ENCODE assay signal across 15 cellular contexts in genomic region chr16:30511509-30511908, GRCh38. TPM values are rescaled to one million over a fixed set of nuclear protein-coding genes. Genes with fewer than 3 reads are reported as not detected.
DNase-seq lines count a peak whose midpoint lies in the region; ATAC-seq and TF ChIP-seq lines count a peak whose summit lies in the region.
"Had no signal": no experiment of that assay in that cellular context is flagged by ENCODE, and none has a peak within 500 bp of the region (broad histone marks: within the 10 kb centered on the region; RNA-seq: fewer than 3 reads in every experiment).

No MANE protein-coding gene starts in this region.

- peaks cover 83% of the 10 kb centered on the region for H3K36me3 ChIP-seq in CD4-positive, CD25-positive, alpha-beta regulatory T cell (ENCODE audit: control insufficient read depth, insufficient read depth, low read length)
- H3K36me3 ChIP-seq in CD8-positive, alpha-beta T cell (ENCODE audit: insufficient read depth, low read length): peaks cover 80% of the 10 kb centered on the region
- H3K36me3 ChIP-seq in naive thymus-derived CD4-positive, alpha-beta T cell (ENCODE audit: control insufficient read depth in 2 of 3, insufficient read depth in 3 of 3, low read length in 3 of 3): peaks cover 39 to 91% (median 48%) of the 10 kb centered on the region in 3 experiments
- H3K36me3 ChIP-seq in gastrocnemius medialis: no peaks in the 10 kb centered on the region

- H3K4me1 ChIP-seq in CD4-positive, CD25-positive, alpha-beta regulatory T cell (ENCODE audit: control insufficient read depth, insufficient read depth, low read length, poor library complexity, severe bottlenecking): no peaks in the 10 kb centered on the region
- no peaks in the 10 kb centered on the region for H3K4me1 ChIP-seq in CD8-positive, alpha-beta T cell (ENCODE audit: insufficient read depth, low read length)
- H3K4me1 ChIP-seq in naive thymus-derived CD4-positive, alpha-beta T cell (ENCODE audit: control insufficient read depth in 2 of 2, insufficient read depth in 2 of 2, low read length in 2 of 2): no peaks in the 10 kb centered on the region
- H3K4me1 ChIP-seq in gastrocnemius medialis: no peaks in the 10 kb centered on the region

- CTCF ChIA-PET in CD8-positive, alpha-beta T cell (lab: Charles Lee): interaction anchor here (0.6 to 1.7 kb wide), 4 partner anchors 13 to 82 kb away, joined by 3 to 5 read pairs (median 4); partner anchors contain the start of gene DCTPP1
- CTCF ChIA-PET in naive thymus-derived CD4-positive, alpha-beta T cell (lab: Charles Lee): interaction anchor here (1.2 to 1.6 kb wide), 2 partner anchors 13 to 62 kb away, joined by 3 to 4 read pairs; no protein-coding TSS in a partner anchor

- POLR2A ChIA-PET in CD8-positive, alpha-beta T cell (lab: Charles Lee): interaction anchor here (0.9 to 2.3 kb wide), 3 partner anchors 12 to 13 kb away, joined by 3 to 7 read pairs (median 3); no protein-coding TSS in a partner anchor
- POLR2A ChIA-PET in naive thymus-derived CD4-positive, alpha-beta T cell (lab: Charles Lee): interaction anchor here (1.2 to 2.2 kb wide), 4 partner anchors 13 to 38 kb away, joined by 3 to 7 read pairs (median 6); partner anchors contain the start of gene ITGAL

- H3K27ac ChIP-seq in CD4-positive, CD25-positive, alpha-beta regulatory T cell (ENCODE audit: insufficient read depth, low read length, poor library complexity, severe bottlenecking): no peak overlapping the region
- no peak overlapping the region for H3K27ac ChIP-seq in CD8-positive, alpha-beta T cell (ENCODE audit: low read depth, low read length)
- no peak overlapping the region for H3K27ac ChIP-seq in naive thymus-derived CD4-positive, alpha-beta T cell (ENCODE audit: low read depth, low read length)
- no peak overlapping the region for H3K27ac ChIP-seq in gastrocnemius medialis

- H3K27ac Mint-ChIP-seq in CD4-positive, CD25-positive, alpha-beta regulatory T cell: peak overlapping the region; percentile 0 to 85 (median 60)
- peak overlapping the region; percentile 45 for H3K27ac Mint-ChIP-seq in CD8-positive, alpha-beta T cell
- H3K27ac Mint-ChIP-seq in activated T-helper 1 cell treated with anti-CD3 and anti-CD28 coated beads, Interleukin-12 subunit alpha, Interleukin-12 subunit beta, Interleukin-2, Interleukin-4 antibody, amounts not matched to agents 30 ng/mL and 10 ng/mL and 1 ng/mL, durations not matched to agents 14 hours and 24 hours and 36 hours: peak overlapping the region; percentile 9
- H3K27ac Mint-ChIP-seq in naive thymus-derived CD4-positive, alpha-beta T cell: peak overlapping the region in 8 of 9 donors; percentile 3 to 86 (median 50)
- H3K27ac Mint-ChIP-seq: GM23338 had no signal

- H3K4me1 Mint-ChIP-seq in CD4-positive, CD25-positive, alpha-beta regulatory T cell: peaks cover 0 to 4% (median 1%) of the 10 kb centered on the region in 4 donors
- peaks cover 8% of the 10 kb centered on the region for H3K4me1 Mint-ChIP-seq in CD8-positive, alpha-beta T cell (ENCODE audit: low read depth)
- H3K4me1 Mint-ChIP-seq in activated T-helper 1 cell treated with anti-CD3 and anti-CD28 coated beads, Interleukin-12 subunit alpha, Interleukin-12 subunit beta, Interleukin-2, Interleukin-4 antibody, amounts not matched to agents 30 ng/mL and 10 ng/mL and 1 ng/mL, durations not matched to agents 14 hours and 24 hours and 36 hours (ENCODE audit: low read depth): peaks cover 7% of the 10 kb centered on the region
- H3K4me1 Mint-ChIP-seq in naive thymus-derived CD4-positive, alpha-beta T cell: peaks cover 0 to 30% (median 10%) of the 10 kb centered on the region in 7 donors
- H3K4me1 Mint-ChIP-seq: GM23338 had no signal

- H3K9me3 Mint-ChIP-seq in CD4-positive, CD25-positive, alpha-beta regulatory T cell: peaks cover 0 to 1% (median 0%) of the 10 kb centered on the region in 7 donors
- no peaks in the 10 kb centered on the region for H3K9me3 Mint-ChIP-seq in CD8-positive, alpha-beta T cell
- no peaks in the 10 kb centered on the region for H3K9me3 Mint-ChIP-seq in activated T-helper 1 cell treated with anti-CD3 and anti-CD28 coated beads, Interleukin-12 subunit alpha, Interleukin-12 subunit beta, Interleukin-2, Interleukin-4 antibody, amounts not matched to agents 30 ng/mL and 10 ng/mL and 1 ng/mL, durations not matched to agents 14 hours and 24 hours and 36 hours
- no peaks in the 10 kb centered on the region for H3K9me3 Mint-ChIP-seq in naive thymus-derived CD4-positive, alpha-beta T cell
- H3K9me3 Mint-ChIP-seq: GM23338 had no signal

- no peak overlapping the region for H3K4me3 Mint-ChIP-seq in CD4-positive, CD25-positive, alpha-beta regulatory T cell
- no peak overlapping the region for H3K4me3 Mint-ChIP-seq in CD8-positive, alpha-beta T cell
- H3K4me3 Mint-ChIP-seq in activated T-helper 1 cell treated with anti-CD3 and anti-CD28 coated beads, Interleukin-12 subunit alpha, Interleukin-12 subunit beta, Interleukin-2, Interleukin-4 antibody, amounts not matched to agents 30 ng/mL and 10 ng/mL and 1 ng/mL, durations not matched to agents 14 hours and 24 hours and 36 hours: no peak overlapping the region
- no peak overlapping the region for H3K4me3 Mint-ChIP-seq in naive thymus-derived CD4-positive, alpha-beta T cell
- H3K4me3 Mint-ChIP-seq: GM23338 had no signal

- TF ChIP-seq POLR2A in gastrocnemius medialis (IDR thresholded peaks at IDR 0.05): no peak

- H3K27me3 ChIP-seq in CD4-positive, CD25-positive, alpha-beta regulatory T cell (ENCODE audit: control insufficient read depth, insufficient read depth, low read length): no peaks in the 10 kb centered on the region
- no peaks in the 10 kb centered on the region for H3K27me3 ChIP-seq in CD8-positive, alpha-beta T cell (ENCODE audit: insufficient read depth, low read length)
- no peaks in the 10 kb centered on the region for H3K27me3 ChIP-seq in naive thymus-derived CD4-positive, alpha-beta T cell (ENCODE audit: control insufficient read depth in 2 of 2, insufficient read depth in 2 of 2, low read length in 2 of 2)
- H3K27me3 ChIP-seq in gastrocnemius medialis: no peaks in the 10 kb centered on the region

- H3K36me3 Mint-ChIP-seq in CD4-positive, CD25-positive, alpha-beta regulatory T cell: peaks cover 46% of the 10 kb centered on the region
- peaks cover 79% of the 10 kb centered on the region for H3K36me3 Mint-ChIP-seq in CD8-positive, alpha-beta T cell
- H3K36me3 Mint-ChIP-seq in activated T-helper 1 cell treated with anti-CD3 and anti-CD28 coated beads, Interleukin-12 subunit alpha, Interleukin-12 subunit beta, Interleukin-2, Interleukin-4 antibody, amounts not matched to agents 30 ng/mL and 10 ng/mL and 1 ng/mL, durations not matched to agents 14 hours and 24 hours and 36 hours (ENCODE audit: low read depth): peaks cover 62% of the 10 kb centered on the region
- H3K36me3 Mint-ChIP-seq in naive thymus-derived CD4-positive, alpha-beta T cell: peaks cover 18 to 48% (median 34%) of the 10 kb centered on the region in 5 donors

- no peak for DNase-seq in CD4-positive, CD25-positive, alpha-beta regulatory T cell
- DNase-seq in CD8-positive, alpha-beta T cell: no peak
- DNase-seq in activated T-helper 1 cell treated with anti-CD3 and anti-CD28 coated beads, Interleukin-12 subunit alpha, Interleukin-12 subunit beta, Interleukin-2, Interleukin-4 antibody, amounts not matched to agents 30 ng/mL and 10 ng/mL and 1 ng/mL, durations not matched to agents 14 hours and 24 hours and 36 hours (ENCODE audit: low spot score): no peak
- DNase-seq in naive thymus-derived CD4-positive, alpha-beta T cell: no peak
- DNase-seq in gastrocnemius medialis (no peak), SHP77 treated with DMSO at 0.1 percent for 48 hours (lab: John Stamatoyannopoulos, UW) (no peak)
- DNase-seq: DND-41; NCI-H1417; NCI-H2029; NCI-H2171 treated with DMSO at 0.1 percent for 48 hours; NCI-H446 treated with DMSO at 0.1 percent for 48 hours; NK-92 treated with Interleukin-12 subunit alpha and Interleukin-12 subunit beta, amount 100 ng/mL, for 24 hours had no signal

- no peaks in the 10 kb centered on the region for H3K9me3 ChIP-seq in CD4-positive, CD25-positive, alpha-beta regulatory T cell (ENCODE audit: control insufficient read depth in 2 of 2, low read length in 2 of 2)
- H3K9me3 ChIP-seq in CD8-positive, alpha-beta T cell (ENCODE audit: low read length): no peaks in the 10 kb centered on the region
- no peaks in the 10 kb centered on the region for H3K9me3 ChIP-seq in naive thymus-derived CD4-positive, alpha-beta T cell (ENCODE audit: control insufficient read depth in 2 of 3, low read length in 3 of 3)
- no peaks in the 10 kb centered on the region for H3K9me3 ChIP-seq in gastrocnemius medialis

- H3K27me3 Mint-ChIP-seq in CD4-positive, CD25-positive, alpha-beta regulatory T cell: no peaks in the 10 kb centered on the region
- H3K27me3 Mint-ChIP-seq in CD8-positive, alpha-beta T cell (ENCODE audit: low read depth): no peaks in the 10 kb centered on the region
- no peaks in the 10 kb centered on the region for H3K27me3 Mint-ChIP-seq in activated T-helper 1 cell treated with anti-CD3 and anti-CD28 coated beads, Interleukin-12 subunit alpha, Interleukin-12 subunit beta, Interleukin-2, Interleukin-4 antibody, amounts not matched to agents 30 ng/mL and 10 ng/mL and 1 ng/mL, durations not matched to agents 14 hours and 24 hours and 36 hours (ENCODE audit: insufficient read depth)
- no peaks in the 10 kb centered on the region for H3K27me3 Mint-ChIP-seq in naive thymus-derived CD4-positive, alpha-beta T cell

- no peak for TF ChIP-seq CTCF in CD8-positive, alpha-beta T cell (IDR thresholded peaks at IDR 0.05)
- TF ChIP-seq CTCF in gastrocnemius medialis (IDR thresholded peaks at IDR 0.05 in 4 of 5, conservative IDR thresholded peaks at IDR 0.05 in 1 of 5): no peak

- no peak overlapping the region for H3K4me3 ChIP-seq in CD4-positive, CD25-positive, alpha-beta regulatory T cell (ENCODE audit: low read depth, low read length)
- H3K4me3 ChIP-seq in CD8-positive, alpha-beta T cell (ENCODE audit: low read depth, low read length): no peak overlapping the region
- H3K4me3 ChIP-seq in naive thymus-derived CD4-positive, alpha-beta T cell (ENCODE audit: low read length): no peak overlapping the region
- no peak overlapping the region for H3K4me3 ChIP-seq in gastrocnemius medialis
- H3K4me3 ChIP-seq: GM23338 had no signal

- no peak for ATAC-seq in CD4-positive, CD25-positive, alpha-beta regulatory T cell (ENCODE audit: low read depth in 2 of 2)
- no peak for ATAC-seq in CD8-positive, alpha-beta T cell
- ATAC-seq in naive thymus-derived CD4-positive, alpha-beta T cell: no peak
- no peak for ATAC-seq in gastrocnemius medialis
- no peak for ATAC-seq in GM19463 (IDR thresholded peaks at IDR 0.05; ENCODE audit: unreplicated experiment)
- ATAC-seq: GM23338 had no signal

- intact Hi-C loops in CD8-positive, alpha-beta T cell (cut with DNase I, micrococcal nuclease): no loop called here
- intact Hi-C loops in activated T-helper 1 cell treated with anti-CD3 and anti-CD28 coated beads, Interleukin-12 subunit alpha, Interleukin-12 subunit beta, Interleukin-2, Interleukin-4 antibody, amounts not matched to agents 30 ng/mL and 10 ng/mL and 1 ng/mL, durations not matched to agents 14 hours and 24 hours and 36 hours (cut with micrococcal nuclease): loop anchor here (5.0 kb wide), 1 partner anchor 34 kb away; no protein-coding TSS in a partner anchor
- intact Hi-C loops in naive thymus-derived CD4-positive, alpha-beta T cell (cut with micrococcal nuclease): no loop called here
- intact Hi-C loops in gastrocnemius medialis (cut with DNase I; ENCODE audit: low total_unique reads): no loop called here

- in situ Hi-C loops in gastrocnemius medialis (cut with MboI; ENCODE audit: low sequenced_read_pairs in 4 of 4): loop anchor here in 1 of 4 donors (10.0 kb wide), 1 partner anchor 47 kb away; no protein-coding TSS in a partner anchor

RNA-seq across cellular contexts. Expression of gene ZNF768, which starts 14.9 kb away (rescaled TPM):
- total RNA-seq in CD4-positive, CD25-positive, alpha-beta regulatory T cell: 4.0 TPM
- 1 to 10 TPM in 1 of 4 donors, under 1 TPM in 3; 0.40 to 1.2 (median 0.66) TPM for polyA plus RNA-seq in CD4-positive, CD25-positive, alpha-beta regulatory T cell
- 1 to 10 TPM; 2.6 to 2.8 TPM for total RNA-seq in CD8-positive, alpha-beta T cell
- total RNA-seq in activated T-helper 1 cell treated with anti-CD3 and anti-CD28 coated beads, Interleukin-12 subunit alpha, Interleukin-12 subunit beta, Interleukin-2, Interleukin-4 antibody, amounts not matched to agents 30 ng/mL and 10 ng/mL and 1 ng/mL, durations not matched to agents 14 hours and 24 hours and 36 hours: 13.7 and 14.6 TPM in 2 replicates
- 1 to 10 TPM; 6.0 to 8.5 (median 7.3) TPM for total RNA-seq in naive thymus-derived CD4-positive, alpha-beta T cell
- polyA plus RNA-seq in naive thymus-derived CD4-positive, alpha-beta T cell: 1 to 10 TPM; 1.6 to 2.4 TPM
- 100 to 1,000 TPM in 1 of 4 donors, 10 to 100 TPM in 3; 39.8 to 118 (median 69.8) TPM for total RNA-seq in gastrocnemius medialis

RNA-seq across cellular contexts. Expression of gene ZNF747, which starts 23.1 kb away (rescaled TPM):
- 5.0 TPM for total RNA-seq in CD4-positive, CD25-positive, alpha-beta regulatory T cell
- polyA plus RNA-seq in CD4-positive, CD25-positive, alpha-beta regulatory T cell: 1 to 10 TPM; 6.4 to 9.4 (median 8.6) TPM
- 1 to 10 TPM; 6.2 to 6.3 TPM for total RNA-seq in CD8-positive, alpha-beta T cell
- 13.8 and 15.8 TPM in 2 replicates for total RNA-seq in activated T-helper 1 cell treated with anti-CD3 and anti-CD28 coated beads, Interleukin-12 subunit alpha, Interleukin-12 subunit beta, Interleukin-2, Interleukin-4 antibody, amounts not matched to agents 30 ng/mL and 10 ng/mL and 1 ng/mL, durations not matched to agents 14 hours and 24 hours and 36 hours
- 10 to 100 TPM in 4 of 5 experiments, 1 to 10 TPM in 1; 9.1 to 17.4 (median 13.8) TPM for total RNA-seq in naive thymus-derived CD4-positive, alpha-beta T cell
- 10 to 100 TPM in 1 of 2 donors, 1 to 10 TPM in 1; 8.9 to 11.7 TPM for polyA plus RNA-seq in naive thymus-derived CD4-positive, alpha-beta T cell
- total RNA-seq in gastrocnemius medialis: 10 to 100 TPM in 3 of 4 donors, 1 to 10 TPM in 1; 8.6 to 17.5 (median 13.1) TPM

RNA-seq across cellular contexts. Expression of gene ITGAL, which starts 39.0 kb away (rescaled TPM):
- total RNA-seq in CD4-positive, CD25-positive, alpha-beta regulatory T cell: 393 TPM
- 100 to 1,000 TPM; 106 to 155 (median 116) TPM for polyA plus RNA-seq in CD4-positive, CD25-positive, alpha-beta regulatory T cell
- total RNA-seq in CD8-positive, alpha-beta T cell: 100 to 1,000 TPM; 187 to 218 TPM
- 259 and 287 TPM in 2 replicates for total RNA-seq in activated T-helper 1 cell treated with anti-CD3 and anti-CD28 coated beads, Interleukin-12 subunit alpha, Interleukin-12 subunit beta, Interleukin-2, Interleukin-4 antibody, amounts not matched to agents 30 ng/mL and 10 ng/mL and 1 ng/mL, durations not matched to agents 14 hours and 24 hours and 36 hours
- total RNA-seq in naive thymus-derived CD4-positive, alpha-beta T cell: 100 to 1,000 TPM; 258 to 629 (median 436) TPM
- 100 to 1,000 TPM; 110 to 135 TPM for polyA plus RNA-seq in naive thymus-derived CD4-positive, alpha-beta T cell
- total RNA-seq in gastrocnemius medialis: 1 to 10 TPM in 1 of 4 donors, under 1 TPM in 2, not detected in 1; 0.16 to 1.9 (median 0.86) TPM
- total RNA-seq: RPMI7951 had no signal

RNA-seq across cellular contexts. Expression of gene ZNF764, which starts 46.7 kb away (rescaled TPM):
- 15.6 TPM for total RNA-seq in CD4-positive, CD25-positive, alpha-beta regulatory T cell
- polyA plus RNA-seq in CD4-positive, CD25-positive, alpha-beta regulatory T cell: 1 to 10 TPM; 4.8 to 6.5 (median 5.7) TPM
- total RNA-seq in CD8-positive, alpha-beta T cell: 10 to 100 TPM; 15.0 to 15.6 TPM
- total RNA-seq in activated T-helper 1 cell treated with anti-CD3 and anti-CD28 coated beads, Interleukin-12 subunit alpha, Interleukin-12 subunit beta, Interleukin-2, Interleukin-4 antibody, amounts not matched to agents 30 ng/mL and 10 ng/mL and 1 ng/mL, durations not matched to agents 14 hours and 24 hours and 36 hours: 17.9 and 21.2 TPM in 2 replicates
- total RNA-seq in naive thymus-derived CD4-positive, alpha-beta T cell: 10 to 100 TPM; 11.9 to 20.9 (median 19.3) TPM
- polyA plus RNA-seq in naive thymus-derived CD4-positive, alpha-beta T cell: 1 to 10 TPM; 4.5 to 6.8 TPM
- 1 to 10 TPM; 3.7 to 5.5 (median 4.9) TPM for total RNA-seq in gastrocnemius medialis

Comparison
In these comparisons a context has a peak if more than half of its experiments do, and no peak if none do; other contexts are left out.
1. H3K27ac Mint-ChIP-seq: peak in every context shown above with its lines; median percentile 60 in CD4-positive, CD25-positive, alpha-beta regulatory T cell; 50 in naive thymus-derived CD4-positive, alpha-beta T cell; 45 in CD8-positive, alpha-beta T cell; 9 in activated T-helper 1 cell treated with anti-CD3 and anti-CD28 coated beads, Interleukin-12 subunit alpha, Interleukin-12 subunit beta, Interleukin-2, Interleukin-4 antibody, amounts not matched to agents 30 ng/mL and 10 ng/mL and 1 ng/mL, durations not matched to agents 14 hours and 24 hours and 36 hours.
2. RNA of gene ITGAL, which starts 39.0 kb away (total RNA-seq): 258 to 629 TPM in naive thymus-derived CD4-positive, alpha-beta T cell, 393 TPM in CD4-positive, CD25-positive, alpha-beta regulatory T cell (single experiment), 259 to 287 TPM in activated T-helper 1 cell treated with anti-CD3 and anti-CD28 coated beads, Interleukin-12 subunit alpha, Interleukin-12 subunit beta, Interleukin-2, Interleukin-4 antibody, amounts not matched to agents 30 ng/mL and 10 ng/mL and 1 ng/mL, durations not matched to agents 14 hours and 24 hours and 36 hours and 187 to 218 TPM in CD8-positive, alpha-beta T cell; 0.16 to 1.9 TPM in gastrocnemius medialis; every median in the first group is over 10 times any median in the second.